10 cellular contexts compared by ENCODE assay signal in genomic region chr5:131381011-131381410, GRCh38.
DNase-seq lines count a peak whose midpoint lies in the region; ATAC-seq, FAIRE-seq and TF ChIP-seq lines count a peak whose summit lies in the region.
"Had no signal": no experiment of that assay in that cellular context is flagged by ENCODE, and none has a peak within 500 bp of the region (broad histone marks: within the 10 kb centered on the region; RNA-seq: fewer than 3 reads in every experiment).

No MANE protein-coding gene starts in this region.

- H3K23me2 ChIP-seq in H1 (ENCODE audit: low read depth, low read length): no peaks in the 10 kb centered on the region

- H2BK15ac ChIP-seq in H1 (ENCODE audit: low read length): no peak overlapping the region

- peak overlapping the region; percentile 37 for H3K23ac ChIP-seq in H1 (ENCODE audit: insufficient read length)

- no peak overlapping the region for H3K4me2 ChIP-seq in DND-41 (ENCODE audit: insufficient read depth, low read length)
- H3K4me2 ChIP-seq in H1 (ENCODE audit: insufficient read depth in 1 of 2, low read depth in 2 of 2, low read length in 2 of 2): no peak overlapping the region
- H3K4me2 ChIP-seq in PC-3 (ENCODE audit: low read length): no peak overlapping the region

- no peak overlapping the region for H2BK5ac ChIP-seq in H1 (ENCODE audit: low read depth, low read length)

- H2AK5ac ChIP-seq in H1 (ENCODE audit: low read depth, low read length): no peak overlapping the region

- H4K20me1 ChIP-seq in DND-41 (ENCODE audit: insufficient read depth, low read length): no peaks in the 10 kb centered on the region; the same call in 1 of the 2 replicates
- H4K20me1 ChIP-seq in H1 (replicated peaks in 1 of 2; ENCODE audit: control insufficient read depth in 1 of 2, insufficient read depth in 2 of 2, low read length in 2 of 2): peaks cover 0 to 6% of the 10 kb centered on the region in 2 experiments
- no peaks in the 10 kb centered on the region for H4K20me1 ChIP-seq in PC-3 (ENCODE audit: low read length)

- H3K14ac ChIP-seq in H1 (ENCODE audit: insufficient read length): no peak overlapping the region

- H3K4me1 ChIP-seq in DND-41 (ENCODE audit: insufficient read depth, low read length): peaks cover 36% of the 10 kb centered on the region
- H3K4me1 ChIP-seq in H1 (replicated peaks in 1 of 4; ENCODE audit: control insufficient read depth in 3 of 4, insufficient read depth in 4 of 4, low read length in 3 of 4): peaks cover 0 to 4% (median 0%) of the 10 kb centered on the region in 4 experiments; a peak in 1 of 7 replicates
- H3K4me1 ChIP-seq in PC-3 (ENCODE audit: insufficient read depth, low read length): peaks cover 16% of the 10 kb centered on the region

- no peak for TF ChIP-seq POLR2A in H1 (IDR thresholded peaks at IDR 0.05; ENCODE audit: control extremely low read depth in 1 of 2, low read depth in 2 of 2, low read length in 2 of 2)

- H3K27ac ChIP-seq in DND-41 (ENCODE audit: low read length) (peak overlapping the region; percentile 52), H1 (ENCODE audit: low read depth, low read length) (no peak overlapping the region), PC-3 (ENCODE audit: low read length) (no peak overlapping the region)

- H4K91ac ChIP-seq in H1 (replicated peaks; ENCODE audit: insufficient read length, low read length): no peak overlapping the region

- H3K9me3 ChIP-seq in DND-41 (ENCODE audit: insufficient read depth, low read length, severe bottlenecking) (no peaks in the 10 kb centered on the region), H1 (ENCODE audit: insufficient read depth in 2 of 2, low read depth in 1 of 2, low read length in 1 of 2) (no peaks in the 10 kb centered on the region), PC-3 (ENCODE audit: low read length) (no peaks in the 10 kb centered on the region)

- DNase-seq in DND-41 (no peak), RPMI8226 (peak; percentile 37), H1 (ENCODE audit: low read depth in 1 of 2, low spot score in 2 of 2) (no peak), sciatic nerve (ENCODE audit: low spot score) (no peak), PC-3 (no peak), NCI-H446 treated with DMSO at 0.1 percent for 48 hours (lab: John Stamatoyannopoulos, UW) (no peak), cerebellar nuclear complex (lab: John Stamatoyannopoulos, UW) (no peak)
- no peak for DNase-seq in activated CD4-positive, CD25-positive, alpha-beta regulatory T cell (lab: John Stamatoyannopoulos, UW)
- DNase-seq: DMS153, NCI-H1436 had no signal

- no peak overlapping the region for H4K8ac ChIP-seq in H1 (ENCODE audit: extremely low read depth, insufficient read depth, low read length)

- TF ChIP-seq CTCF in DND-41 (IDR thresholded peaks at IDR 0.05; ENCODE audit: borderline replicate concordance, extremely low read depth, low read length, poor library complexity, severe bottlenecking): no peak
- no peak for TF ChIP-seq CTCF in H1 (IDR thresholded peaks at IDR 0.05; ENCODE audit: control extremely low read depth in 1 of 3, insufficient read depth in 1 of 3, low read depth in 1 of 3, low read length in 3 of 3)
- TF ChIP-seq CTCF in PC-3 (conservative IDR thresholded peaks at IDR 0.05; ENCODE audit: low read depth, low read length): no peak

- POLR2A ChIA-PET in H1 (lab: Charles Lee; ENCODE audit: partially characterized antibody) (no interaction called here), PC-3 (lab: Charles Lee; ENCODE audit: unreplicated experiment) (no interaction called here)

- no peak for TF ChIP-seq EP300 in H1 (IDR thresholded peaks at IDR 0.05; ENCODE audit: borderline replicate concordance in 1 of 2, low read depth in 2 of 2, low read length in 2 of 2)

- H3K4me3 ChIP-seq in DND-41 (ENCODE audit: low read depth in 1 of 2, low read length in 2 of 2): no peak overlapping the region
- no peak overlapping the region for H3K4me3 ChIP-seq in H1 (ENCODE audit: extremely low read depth in 1 of 4, insufficient read depth in 2 of 4, low read depth in 3 of 4, low read length in 4 of 4)
- no peak overlapping the region for H3K4me3 ChIP-seq in PC-3 (ENCODE audit: low read length)

- no peak overlapping the region for H2BK20ac ChIP-seq in H1 (ENCODE audit: low read length)

- H3K27me3 ChIP-seq in DND-41 (ENCODE audit: insufficient read depth, low read length, poor library complexity) (no peaks in the 10 kb centered on the region), H1 (replicated peaks in 1 of 4; ENCODE audit: control insufficient read depth in 3 of 4, extremely low read depth in 1 of 4, insufficient read depth in 3 of 4, low read length in 3 of 4) (no peaks in the 10 kb centered on the region), PC-3 (ENCODE audit: low read length) (no peaks in the 10 kb centered on the region)

- WGBS in H1 (ENCODE audit: extremely low coverage in 1 of 2, insufficient coverage in 1 of 2, insufficient read length in 1 of 2, insufficient replicate concordance in 2 of 2, low coverage in 1 of 2, low lambda C conversion rate in 2 of 2, missing lambda C conversion rate in 1 of 2), 2 experiments: 86% methylated on average over 4 of the region's 4 CpGs; no CpG with 5 or more reads in 1 of the 2 experiments

- CTCF ChIA-PET in H1 (lab: Charles Lee; ENCODE audit: partially characterized antibody) (interaction anchor here (0.8 to 2.8 kb wide), 10 partner anchors 8 to 1670 kb away, joined by 3 to 13 read pairs (median 5); partner anchors contain the start of gene HINT1), PC-3 (lab: Charles Lee) (no interaction called here)

- H3K56ac ChIP-seq in H1 (replicated peaks; ENCODE audit: insufficient read length, low read depth, low read length): no peak overlapping the region

- no peaks in the 10 kb centered on the region for H3F3A ChIP-seq in PC-3 (ENCODE audit: low read length, unreplicated experiment)

- no TSS peak for BruUV-seq in PC-3 (replicated peaks; lab: Mats Ljungman, UMichigan)

- no peak overlapping the region for H2BK120ac ChIP-seq in H1 (replicated peaks; ENCODE audit: low read depth, low read length)

- H3K9me2 ChIP-seq in PC-3 (replicated peaks; ENCODE audit: low read length): no peaks in the 10 kb centered on the region

- no peak overlapping the region for H2BK12ac ChIP-seq in H1 (ENCODE audit: low read depth, low read length)

- H3K79me1 ChIP-seq in H1 (ENCODE audit: low read depth, low read length): no peaks in the 10 kb centered on the region; the same call in 1 of the 2 replicates

- no peak for FAIRE-seq in H1 (lab: Jason Lieb, UNC)

- intact Hi-C loops in sciatic nerve (cut with DNase I): no loop called here
- intact Hi-C loops in PC-3 (cut with micrococcal nuclease): loop anchor here (10.0 kb wide), 1 partner anchor 216 kb away; the partner anchor contains the start of gene HINT1

- H4K5ac ChIP-seq in H1 (ENCODE audit: insufficient read length, low read depth, low read length): no peak overlapping the region

- H3K9ac ChIP-seq in DND-41 (ENCODE audit: low read depth, low read length): no peak overlapping the region
- no peak overlapping the region for H3K9ac ChIP-seq in H1 (replicated peaks in 1 of 4; ENCODE audit: extremely low read depth in 1 of 4, low read depth in 3 of 4, low read length in 3 of 4)
- no peak overlapping the region for H3K9ac ChIP-seq in PC-3 (ENCODE audit: low read length)

- ATAC-seq in DND-41 (ENCODE audit: insufficient read depth, low read depth) (no peak), sciatic nerve (peak; percentile 20), PC-3 (no peak)

- H3K36me3 ChIP-seq in DND-41 (ENCODE audit: insufficient read depth, low read length) (peaks cover 15% of the 10 kb centered on the region), H1 (ENCODE audit: control insufficient read depth in 2 of 4, insufficient read depth in 4 of 4, low read length in 3 of 4) (no peaks in the 10 kb centered on the region), PC-3 (ENCODE audit: low read depth, low read length) (peaks cover 3% of the 10 kb centered on the region; the same call in 1 of the 2 replicates)

- no peak overlapping the region for H3K18ac ChIP-seq in H1 (ENCODE audit: extremely low read depth, low read length)

- H3K79me2 ChIP-seq in DND-41 (ENCODE audit: insufficient read depth, low read length) (peaks cover 85% of the 10 kb centered on the region), H1 (ENCODE audit: control insufficient read depth in 1 of 2, insufficient read depth in 2 of 2, low read length in 2 of 2) (0 out of 4 replicates have a peak, but pooled peaks cover 0 to 2% of the 10 kb centered on the region in 2 experiments), PC-3 (ENCODE audit: low read length) (no peaks in the 10 kb centered on the region)

- TF ChIP-seq RAD21 in H1 (IDR thresholded peaks at IDR 0.05 in 1 of 2, conservative IDR thresholded peaks at IDR 0.05 in 1 of 2; ENCODE audit: low read depth in 2 of 2, low read length in 2 of 2): no peak

- H2AFZ ChIP-seq in DND-41 (ENCODE audit: low read depth, low read length) (no peak overlapping the region), H1 (ENCODE audit: low read length) (no peak overlapping the region), PC-3 (ENCODE audit: low read length) (no peak overlapping the region)

- no peak overlapping the region for H3K4ac ChIP-seq in H1 (replicated peaks; ENCODE audit: insufficient read length, low read depth, low read length)

TF ChIP-seq in H1, 55 proteins besides CTCF, POLR2A, EP300 and RAD21 (continues in another document):
- TF ChIP-seq BACH1 (IDR thresholded peaks at IDR 0.05; ENCODE audit: low read length) (no peak), SIN3A (conservative IDR thresholded peaks at IDR 0.05 in 1 of 2, IDR thresholded peaks at IDR 0.05 in 1 of 2; ENCODE audit: low read depth in 1 of 2, low read length in 2 of 2) (no peak), ZNF274 (IDR thresholded peaks at IDR 0.05; ENCODE audit: borderline replicate concordance, extremely low read depth, low read length) (no peak), RBBP5 (IDR thresholded peaks at IDR 0.05; ENCODE audit: borderline replicate concordance, low read depth, low read length) (no peak), EZH2 (IDR thresholded peaks at IDR 0.05; ENCODE audit: low read depth, low read length, severe bottlenecking) (no peak), TEAD4 (IDR thresholded peaks at IDR 0.05; ENCODE audit: low read depth, low read length) (no peak), SP1 (IDR thresholded peaks at IDR 0.05; ENCODE audit: low read depth, low read length) (no peak), ATF2 (IDR thresholded peaks at IDR 0.05; ENCODE audit: low read length) (no peak), KDM1A (IDR thresholded peaks at IDR 0.05; ENCODE audit: borderline replicate concordance, low read length) (no peak), TAF1 (IDR thresholded peaks at IDR 0.05; ENCODE audit: low read depth, low read length) (no peak)
